13 cellular contexts compared by ENCODE assay signal in genomic region chr2:37600735-37601134, GRCh38.
DNase-seq lines count a peak whose midpoint lies in the region; ATAC-seq, FAIRE-seq and TF ChIP-seq lines count a peak whose summit lies in the region.
"Had no signal": no experiment of that assay in that cellular context is flagged by ENCODE, and none has a peak within 500 bp of the region (broad histone marks: within the 10 kb centered on the region; RNA-seq: fewer than 3 reads in every experiment).

No MANE protein-coding gene starts in this region.

- ATAC-seq in right lobe of liver: peak in 3 of 4 donors; percentile 22 to 55 (median 39)
- no peak for ATAC-seq in HepG2
- peak; percentile 87 for ATAC-seq in HG03378 (IDR thresholded peaks at IDR 0.05; ENCODE audit: unreplicated experiment)
- peak; percentile 68 for ATAC-seq in activated T-helper 17 cell treated with anti-CD3 and anti-CD28 coated beads, Interleukin-2, amount 50 U/mL, for 72 hours (replicated peaks)
- ATAC-seq in left cardiac atrium: no peak

- H4K20me1 ChIP-seq in HepG2 (ENCODE audit: insufficient read depth, low read length): no peaks in the 10 kb centered on the region

- no peaks in the 10 kb centered on the region for H3K4me1 ChIP-seq in right lobe of liver
- no peaks in the 10 kb centered on the region for H3K4me1 ChIP-seq in HepG2 (ENCODE audit: insufficient read depth, low read length)
- H3K4me1 ChIP-seq in small intestine (ENCODE audit: control insufficient read depth in 2 of 2, insufficient read depth in 1 of 2, low read depth in 1 of 2, low read length in 1 of 2): no peaks in the 10 kb centered on the region

- FAIRE-seq in HepG2 (lab: Jason Lieb, UNC) (no peak), small intestine (lab: Jason Lieb, UNC) (no peak)

- peaks cover 9% of the 10 kb centered on the region for H3K36me3 Mint-ChIP-seq in activated T-helper 17 cell treated with anti-CD3 and anti-CD28 coated beads, Interleukin-2, amount 50 U/mL, for 72 hours (ENCODE audit: low read depth)

- no peak overlapping the region for H3K4me3 ChIP-seq in right lobe of liver
- H3K4me3 ChIP-seq in HepG2 (replicated peaks in 1 of 3; ENCODE audit: insufficient read depth in 1 of 3, low read depth in 2 of 3, low read length in 3 of 3): no peak overlapping the region
- H3K4me3 ChIP-seq in small intestine (ENCODE audit: low read depth in 1 of 2, low read length in 2 of 2): no peak overlapping the region

- H3K27me3 ChIP-seq in right lobe of liver: no peaks in the 10 kb centered on the region
- H3K27me3 ChIP-seq in HepG2 (ENCODE audit: control insufficient read depth in 1 of 2, insufficient read depth in 2 of 2, low read length in 2 of 2): no peaks in the 10 kb centered on the region
- no peaks in the 10 kb centered on the region for H3K27me3 ChIP-seq in small intestine (ENCODE audit: control insufficient read depth in 2 of 2, insufficient read depth in 2 of 2, low read length in 2 of 2)
- H3K27me3 ChIP-seq: heart right ventricle had no signal

- intact Hi-C loops in right lobe of liver (cut with DNase I): no loop called here
- intact Hi-C loops in HepG2 (cut with micrococcal nuclease; ENCODE audit: unreplicated experiment): no loop called here
- intact Hi-C loops in left cardiac atrium (cut with DNase I): no loop called here

- POLR2A ChIA-PET in HepG2 (lab: Yijun Ruan, JAX): no interaction called here

- no peaks in the 10 kb centered on the region for H3K79me2 ChIP-seq in HepG2 (ENCODE audit: insufficient read depth, low read length)

- no peaks in the 10 kb centered on the region for H3K27me3 Mint-ChIP-seq in activated T-helper 17 cell treated with anti-CD3 and anti-CD28 coated beads, Interleukin-2, amount 50 U/mL, for 72 hours

- H3K4me3 Mint-ChIP-seq in activated T-helper 17 cell treated with anti-CD3 and anti-CD28 coated beads, Interleukin-2, amount 50 U/mL, for 72 hours: peak overlapping the region; percentile 85
- H3K4me3 Mint-ChIP-seq: nephron had no signal

- H3K4me2 ChIP-seq in HepG2 (ENCODE audit: low read depth, low read length): no peak overlapping the region

- H3K4me1 Mint-ChIP-seq in activated T-helper 17 cell treated with anti-CD3 and anti-CD28 coated beads, Interleukin-2, amount 50 U/mL, for 72 hours: peaks cover 33% of the 10 kb centered on the region

- DNase-seq in right lobe of liver (no peak), HepG2 (ENCODE audit: low spot score) (no peak), left cardiac atrium (no peak), COLO829 (ENCODE audit: low spot score) (no peak), DMS153 treated with DMSO at 0.1 percent for 48 hours (lab: John Stamatoyannopoulos, UW; ENCODE audit: unreplicated experiment) (no peak), small intestine (no peak)
- DNase-seq: caudate nucleus, COR-L47, heart right ventricle, NCI-H526 had no signal

- H3K27ac ChIP-seq in right lobe of liver (no peak overlapping the region), HepG2 (ENCODE audit: extremely low read length, insufficient read depth, low read length) (no peak overlapping the region), small intestine (ENCODE audit: low read depth in 1 of 2, low read length in 1 of 2) (no peak overlapping the region)

- no peak overlapping the region for H2AFZ ChIP-seq in HepG2 (ENCODE audit: low read length)

- H3K9ac ChIP-seq in HepG2 (ENCODE audit: insufficient read depth, low read depth, low read length): no peak overlapping the region

- TF ChIP-seq POLR2A in right lobe of liver (IDR thresholded peaks at IDR 0.05) (no peak), HepG2 (IDR thresholded peaks at IDR 0.05; ENCODE audit: insufficient read depth in 1 of 2, low read depth in 2 of 2, low read length in 2 of 2) (no peak)

- 67% methylated on average over 1 of the region's 1 CpG for WGBS in right lobe of liver (ENCODE audit: insufficient coverage, low coverage, low lambda C conversion rate, missing lambda C conversion rate)
- WGBS in HepG2 (ENCODE audit: low lambda C conversion rate): 15% methylated on average over 1 of the region's 1 CpG
- 56 to 64% (median 63%) methylated on average over 1 of the region's 1 CpG for WGBS in small intestine, 3 donors

- in situ Hi-C loops in HepG2 (cut with HindIII; ENCODE audit: extremely low pct_ligation_motif_present, low pct_unique_long_range_greater_than_20kb): no loop called here

- TF ChIP-seq CTCF in right lobe of liver (IDR thresholded peaks at IDR 0.05) (no peak), HepG2 (CRISPR knock-in tag; IDR thresholded peaks at IDR 0.05) (no peak)

- no peaks in the 10 kb centered on the region for H3K9me3 ChIP-seq in right lobe of liver
- no peaks in the 10 kb centered on the region for H3K9me3 ChIP-seq in HepG2 (ENCODE audit: low read length)
- H3K9me3 ChIP-seq in small intestine (ENCODE audit: control insufficient read depth, low read depth): no peaks in the 10 kb centered on the region

- H3K27ac Mint-ChIP-seq in activated T-helper 17 cell treated with anti-CD3 and anti-CD28 coated beads, Interleukin-2, amount 50 U/mL, for 72 hours: peak overlapping the region; percentile 85

- CTCF ChIA-PET in HepG2 (lab: Yijun Ruan, JAX; ENCODE audit: low intra/inter-chr PET ratio, low total read pairs): no interaction called here

- TF ChIP-seq RAD21 in HepG2 (CRISPR knock-in tag; IDR thresholded peaks at IDR 0.05): no peak

- TF ChIP-seq EP300 in HepG2 (IDR thresholded peaks at IDR 0.05; ENCODE audit: low read depth in 2 of 2, low read length in 2 of 2): no peak
- no peak for TF ChIP-seq EP300 in HepG2 (CRISPR knock-in tag; IDR thresholded peaks at IDR 0.05; ENCODE audit: borderline replicate concordance)

- H3K9me3 Mint-ChIP-seq in activated T-helper 17 cell treated with anti-CD3 and anti-CD28 coated beads, Interleukin-2, amount 50 U/mL, for 72 hours: peaks cover 13% of the 10 kb centered on the region

- no TSS peak for BruUV-seq in HepG2 (replicated peaks; lab: Mats Ljungman, UMichigan)

- H3K36me3 ChIP-seq in right lobe of liver (no peaks in the 10 kb centered on the region), HepG2 (replicated peaks in 1 of 2; ENCODE audit: control insufficient read depth in 1 of 2, insufficient read depth in 2 of 2, low read length in 2 of 2) (no peaks in the 10 kb centered on the region), small intestine (ENCODE audit: control insufficient read depth in 2 of 2, insufficient read depth in 2 of 2, low read length in 2 of 2) (no peaks in the 10 kb centered on the region)
- H3K36me3 ChIP-seq: heart right ventricle had no signal

TF ChIP-seq in HepG2, 621 proteins besides CTCF, POLR2A, EP300 and RAD21:
- no peak for TF ChIP-seq TFAP4 (IDR thresholded peaks at IDR 0.05; ENCODE audit: borderline replicate concordance, low read depth)
- TF ChIP-seq GTF3A (CRISPR knock-in tag; conservative IDR thresholded peaks at IDR 0.05): no peak
- TF ChIP-seq BRCA1 (CRISPR knock-in tag; IDR thresholded peaks at IDR 0.05): no peak
- no peak for TF ChIP-seq ZNF34 (CRISPR knock-in tag; IDR thresholded peaks at IDR 0.05; ENCODE audit: borderline replicate concordance)
- TF ChIP-seq HDAC1 (CRISPR knock-in tag; IDR thresholded peaks at IDR 0.05): no peak
- TF ChIP-seq ISX (CRISPR knock-in tag; conservative IDR thresholded peaks at IDR 0.05): no peak
- no peak for TF ChIP-seq UBTF (CRISPR knock-in tag; IDR thresholded peaks at IDR 0.05)
- TF ChIP-seq DMAP1 (CRISPR knock-in tag; IDR thresholded peaks at IDR 0.05): no peak
- TF ChIP-seq AGO2 (optimal IDR thresholded peaks at IDR 0.05; ENCODE audit: low read depth, low read length): no peak
- no peak for TF ChIP-seq ZNF784 (CRISPR knock-in tag; IDR thresholded peaks at IDR 0.05; ENCODE audit: borderline replicate concordance)

Comparison
In these comparisons a context has a peak if more than half of its experiments do, and no peak if none do; other contexts are left out.
1. ATAC-seq: peak in right lobe of liver (3 of 4), HG03378 (single experiment) and activated T-helper 17 cell treated with anti-CD3 and anti-CD28 coated beads, Interleukin-2, amount 50 U/mL, for 72 hours (single experiment); none in HepG2 (single experiment) and left cardiac atrium (0 of 2).